10 cellular contexts compared by ENCODE assay signal in the genomic region with DNA sequence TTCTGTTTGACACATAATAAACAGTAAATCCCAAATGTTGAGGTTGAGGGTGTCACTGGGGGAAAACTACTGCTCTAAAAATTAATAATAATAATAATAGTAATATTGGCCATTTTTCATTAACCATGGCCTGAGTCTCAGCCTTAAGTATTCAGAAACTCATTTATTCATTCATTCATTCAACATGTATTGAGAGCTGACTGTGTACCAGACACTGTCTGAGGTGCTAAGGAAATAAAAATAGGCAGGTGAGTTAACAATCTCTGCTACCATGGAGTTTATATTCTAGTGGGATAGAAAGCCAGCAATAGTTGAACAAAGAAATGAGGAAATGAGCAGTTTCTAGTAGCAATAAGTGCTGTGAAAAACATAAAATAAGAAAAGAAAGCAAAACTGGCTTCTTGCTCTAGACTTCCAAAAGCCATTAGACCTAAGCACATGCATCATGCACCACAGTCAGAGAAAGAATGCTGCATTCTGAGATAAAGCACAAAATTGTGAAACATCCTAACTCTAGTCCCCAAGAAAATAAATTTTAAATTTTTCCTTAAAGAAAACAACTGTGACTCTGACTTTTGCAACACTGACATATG.
DNase-seq lines count a peak whose midpoint lies in the region; ATAC-seq and TF ChIP-seq lines count a peak whose summit lies in the region.
"Had no signal": no experiment of that assay in that cellular context is flagged by ENCODE, and none has a peak within 500 bp of the region (broad histone marks: within the 10 kb centered on the region; RNA-seq: fewer than 3 reads in every experiment).

No MANE protein-coding gene starts in this region.

- H3K4me1 ChIP-seq in tibial artery (no peaks in the 10 kb centered on the region), SJCRH30 (peaks cover 25% of the 10 kb centered on the region)

- H3K27me3 ChIP-seq in tibial artery (no peaks in the 10 kb centered on the region), SJCRH30 (no peaks in the 10 kb centered on the region)

- ATAC-seq in GM18502 (IDR thresholded peaks at IDR 0.05; ENCODE audit: poor library complexity, unreplicated experiment), result peak; percentile 99
- ATAC-seq in GM19468 (IDR thresholded peaks at IDR 0.05; ENCODE audit: extremely low read depth, unreplicated experiment), result peak; percentile 98
- ATAC-seq in HG02970 (IDR thresholded peaks at IDR 0.05; ENCODE audit: low FRiP score, unreplicated experiment), result peak; percentile 95
- ATAC-seq in stimulated activated naive CD8-positive, alpha-beta T cell treated with anti-CD3 and anti-CD28 coated beads, Interleukin-15, Interleukin-2, amounts not matched to agents 100 U/mL and 50 U/mL, for 24 hours, result no peak
- ATAC-seq: right cardiac atrium had no signal

- TF ChIP-seq CTCF in tibial artery (IDR thresholded peaks at IDR 0.05), result no peak

- intact Hi-C loops in tibial artery (cut with DNase I; ENCODE audit: low total_unique reads), result no loop called here

- H3K27ac ChIP-seq in tibial artery, result no peak overlapping the region
- H3K27ac ChIP-seq in SJCRH30, result no peak overlapping the region

- H3K36me3 ChIP-seq in tibial artery (no peaks in the 10 kb centered on the region), SJCRH30 (no peaks in the 10 kb centered on the region)

- H3K4me3 ChIP-seq in tibial artery (no peak overlapping the region), SJCRH30 (no peak overlapping the region)

- peak; percentile 16 for DNase-seq in MV-4-11 (lab: John Stamatoyannopoulos, UW)
- DNase-seq in tibial artery, result no peak
- DNase-seq in DMS 273 (lab: John Stamatoyannopoulos, UW; ENCODE audit: unreplicated experiment), result no peak
- no peak for DNase-seq in stimulated activated naive CD8-positive, alpha-beta T cell treated with anti-CD3 and anti-CD28 coated beads, Interleukin-15, Interleukin-2, amounts not matched to agents 100 U/mL and 50 U/mL, for 24 hours
- DNase-seq in SJCRH30, result no peak
- DNase-seq: NCI-H2029, right cardiac atrium had no signal

- H3K9me3 ChIP-seq in tibial artery, result no peaks in the 10 kb centered on the region
- H3K9me3 ChIP-seq in SJCRH30 (replicated peaks), result peaks cover 6% of the 10 kb centered on the region; the same call in 1 of the 2 replicates
